ENCODE assay signal across 8 cellular contexts in genomic region chr2:238203104-238203972, GRCh38. TPM values are rescaled to one million over a fixed set of nuclear protein-coding genes. Genes with fewer than 3 reads are reported as not detected.
DNase-seq lines count a peak whose midpoint lies in the region; ATAC-seq and TF ChIP-seq lines count a peak whose summit lies in the region.

ILKAP (minus strand) TSS chr2:238203695; CDS start chr2:238203553, 142 bp downstream.

- H3K27ac ChIP-seq in HUES48 (ENCODE audit: low read depth, low read length) = peak within 1 kb of the TSS; percentile 55
- H3K27ac ChIP-seq in OCI-LY1 (ENCODE audit: low read depth, low read length, poor library complexity, severe bottlenecking) = peak within 1 kb of the TSS; percentile 84

- H3K27me3 ChIP-seq in HUES48 (ENCODE audit: control insufficient read depth, insufficient read depth, low read length) (peaks cover 8% of the 10 kb centered on the region), OCI-LY1 (ENCODE audit: insufficient read depth, low read length) (no peaks in the 10 kb centered on the region)

- H3K36me3 ChIP-seq in HUES48 (ENCODE audit: control insufficient read depth, insufficient read depth, low read length) (no peaks in the 10 kb centered on the region), OCI-LY1 (ENCODE audit: insufficient read depth, low read length) (peaks cover 18% of the 10 kb centered on the region)

- TF ChIP-seq CTCF in Calu3 (IDR thresholded peaks at IDR 0.05; ENCODE audit: unreplicated experiment) = no peak
- no peak for TF ChIP-seq CTCF in OCI-LY1 (IDR thresholded peaks at IDR 0.05; ENCODE audit: low read length)
- TF ChIP-seq CTCF in endothelial cell (IDR thresholded peaks at IDR 0.05; ENCODE audit: unreplicated experiment) = no peak

- H3K4me1 ChIP-seq in HUES48 (ENCODE audit: control insufficient read depth, insufficient read depth, low read length) (peaks cover 4% of the 10 kb centered on the region; the same call in 1 of the 2 replicates), OCI-LY1 (ENCODE audit: insufficient read depth, low read length, severe bottlenecking) (peaks cover 46% of the 10 kb centered on the region)

- 0 out of 2 replicates have a peak within 1 kb of the TSS, but pooled peaks have one; percentile 39 for H2AFZ ChIP-seq in OCI-LY1 (ENCODE audit: low read length)

- peaks cover 48% of the 10 kb centered on the region for H3K79me2 ChIP-seq in OCI-LY1 (ENCODE audit: insufficient read depth, low read length)

- H3K9me2 ChIP-seq in OCI-LY1 (ENCODE audit: low read depth, low read length) = no peaks in the 10 kb centered on the region

- CTCF ChIA-PET in Calu3 (lab: Charles Lee) = no interaction called here

- H3K9me3 Mint-ChIP-seq in Calu3 (ENCODE audit: low read depth, unreplicated experiment) (no peaks in the 10 kb centered on the region), endothelial cell (ENCODE audit: unreplicated experiment) (no peaks in the 10 kb centered on the region)

- BruUV-seq in Calu3 (replicated peaks; lab: Mats Ljungman, UMichigan) = no TSS peak

- H3K27ac Mint-ChIP-seq in Calu3 (ENCODE audit: unreplicated experiment) = peak within 1 kb of the TSS; percentile 64
- H3K27ac Mint-ChIP-seq in endothelial cell (ENCODE audit: unreplicated experiment) = peak within 1 kb of the TSS; percentile 55

- peak within 1 kb of the TSS; percentile 84 for H3K4me3 Mint-ChIP-seq in Calu3 (ENCODE audit: low read depth, unreplicated experiment)
- peak within 1 kb of the TSS; percentile 94 for H3K4me3 Mint-ChIP-seq in endothelial cell (ENCODE audit: unreplicated experiment)

- DNase-seq in Calu3 (peak; percentile 93), endothelial cell (ENCODE audit: low spot score) (peak; percentile 91), midbrain (lab: John Stamatoyannopoulos, UW) (peak; percentile 85)
- peak; percentile 89 for DNase-seq in activated CD8-positive, alpha-beta memory T cell treated with anti-CD3 and anti-CD28 coated beads, Interleukin-2, amount 50 U/mL, for 4 hours
- DNase-seq in stimulated activated CD8-positive, alpha-beta memory T cell treated with anti-CD3 and anti-CD28 coated beads, Interleukin-2, amount 100 ng/mL, for 1 hour (ENCODE audit: low read depth in 2 of 2) = peak; percentile 79

- peak; percentile 94 for ATAC-seq in GM21390 (IDR thresholded peaks at IDR 0.05; ENCODE audit: unreplicated experiment)

- intact Hi-C loops in Calu3 (cut with micrococcal nuclease; ENCODE audit: unreplicated experiment) = no loop called here

- H3K4me3 ChIP-seq in HUES48 (ENCODE audit: low read depth, low read length) = peak within 1 kb of the TSS; percentile 83
- H3K4me3 ChIP-seq in OCI-LY1 (ENCODE audit: low read depth, low read length, poor library complexity, severe bottlenecking) = peak within 1 kb of the TSS; percentile 98

- H3K9ac ChIP-seq in HUES48 (ENCODE audit: low read depth, low read length) (peak within 1 kb of the TSS; percentile 54), OCI-LY1 (ENCODE audit: low read length) (peak within 1 kb of the TSS; percentile 99)

- H3K4me2 ChIP-seq in OCI-LY1 (ENCODE audit: low read length) = peak within 1 kb of the TSS; percentile 94

- H3K27me3 Mint-ChIP-seq in Calu3 (ENCODE audit: unreplicated experiment) (no peaks in the 10 kb centered on the region), endothelial cell (ENCODE audit: unreplicated experiment) (peaks cover 5% of the 10 kb centered on the region)

- H3K9me3 ChIP-seq in HUES48 (ENCODE audit: control insufficient read depth, insufficient read depth, low read length) (no peaks in the 10 kb centered on the region), OCI-LY1 (ENCODE audit: low read length) (no peaks in the 10 kb centered on the region)

- 0 out of 2 replicates have a peak, but pooled peaks cover 2% of the 10 kb centered on the region for H4K20me1 ChIP-seq in OCI-LY1 (ENCODE audit: insufficient read depth, low read length)

- H3K36me3 Mint-ChIP-seq in Calu3 (ENCODE audit: insufficient read depth, unreplicated experiment) (peaks cover 22% of the 10 kb centered on the region), endothelial cell (ENCODE audit: low read depth, unreplicated experiment) (peaks cover 9% of the 10 kb centered on the region)

- no peaks in the 10 kb centered on the region for H3F3A ChIP-seq in OCI-LY1 (ENCODE audit: insufficient read depth, low read length)

- H3K4me1 Mint-ChIP-seq in Calu3 (ENCODE audit: low read depth, unreplicated experiment) (peaks cover 17% of the 10 kb centered on the region), endothelial cell (ENCODE audit: unreplicated experiment) (peaks cover 10% of the 10 kb centered on the region)

RNA-seq across cellular contexts. Expression of gene ILKAP, which starts in this region (rescaled TPM):
- 51.3 and 55.4 TPM in 2 replicates for total RNA-seq in Calu3 (2022)
- total RNA-seq in endothelial cell (ENCODE audit: unreplicated experiment) = 43.0 TPM

Comparison
In these comparisons a context has a peak if more than half of its experiments do, and no peak if none do; other contexts are left out.
1. Peak in every context shown above with its lines: DNase-seq, ATAC-seq, H3K4me3 ChIP-seq and H3K27ac ChIP-seq.